Comparison of ENCODE assay signal across 18 cellular contexts in the genomic region with DNA sequence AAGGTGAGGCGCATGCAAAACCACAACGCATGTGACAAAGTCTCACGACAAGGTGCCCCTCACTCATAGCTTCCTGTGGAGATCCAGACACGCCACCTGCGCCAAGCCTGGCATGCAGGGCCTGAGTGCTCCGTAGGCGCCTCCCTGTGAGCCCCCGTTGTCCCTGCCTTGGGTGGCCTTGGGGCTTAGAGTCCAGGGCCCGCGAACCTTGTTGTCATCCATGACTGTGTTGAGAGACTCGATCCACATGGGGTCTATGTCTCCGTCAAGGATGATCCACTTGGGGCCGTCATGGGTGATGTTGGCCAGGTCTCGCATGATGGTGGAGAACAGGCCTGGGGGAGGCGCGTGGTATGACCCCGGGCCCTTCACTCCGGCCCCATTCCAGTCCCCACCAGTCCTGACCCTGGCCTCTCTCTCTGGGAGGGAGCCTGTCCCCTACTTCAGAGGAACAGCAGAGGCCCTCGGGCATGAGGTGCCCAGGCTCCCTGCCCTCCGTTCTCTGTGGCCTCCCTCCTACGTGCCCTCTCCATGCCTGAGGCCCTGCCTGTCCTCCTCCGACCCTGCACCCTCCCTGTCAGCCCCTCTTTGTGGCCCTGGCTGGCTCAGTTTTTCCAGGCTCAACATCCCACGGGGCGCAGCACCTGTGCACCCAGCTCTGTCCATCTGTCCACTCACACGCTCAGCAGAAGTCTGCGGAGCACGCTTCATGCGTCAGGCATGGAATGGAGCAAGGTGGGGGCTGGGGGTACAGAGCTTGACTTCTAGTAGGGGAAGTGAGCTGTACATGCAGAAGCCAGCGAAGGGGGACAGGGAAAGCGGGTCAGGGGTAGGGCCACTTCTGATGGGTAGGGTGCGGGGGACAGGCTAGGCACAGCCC.
"Had no signal": no experiment of that assay in that cellular context is flagged by ENCODE, and none has a peak within 500 bp of the region (broad histone marks: within the 10 kb centered on the region; RNA-seq: fewer than 3 reads in every experiment).

No MANE protein-coding gene starts in this region.

- H3K4me2 ChIP-seq: smooth muscle cell had no signal

- H3K4me3 ChIP-seq: esophagus muscularis mucosa, gastroesophageal sphincter, right atrium auricular region, smooth muscle cell, thoracic aorta, transverse colon had no signal

- DNase-seq: central memory CD4-positive, alpha-beta T cell; effector memory CD8-positive, alpha-beta T cell; foreskin fibroblast; immature natural killer cell; kidney glomerular epithelial cell; mammary epithelial cell; naive thymus-derived CD4-positive, alpha-beta T cell; nephron progenitor cell; stimulated activated CD4-positive, alpha-beta T cell treated with anti-CD3 and anti-CD28 coated beads, Interleukin-2, amount 100 ng/mL, for 48 hours; stimulated activated naive CD4-positive, alpha-beta T cell treated with Interleukin-2 at 50 U/mL for 16 hours; transverse colon had no signal

- ATAC-seq: effector memory CD8-positive, alpha-beta T cell; gastroesophageal sphincter; naive thymus-derived CD4-positive, alpha-beta T cell had no signal

- H3K27me3 ChIP-seq: gastroesophageal sphincter, right atrium auricular region, transverse colon had no signal

- H3K9me3 ChIP-seq: esophagus muscularis mucosa, gastroesophageal sphincter, neutrophil, right atrium auricular region, thoracic aorta, transverse colon had no signal

- H3K4me1 ChIP-seq: gastroesophageal sphincter, right atrium auricular region, transverse colon had no signal

- H3K27ac ChIP-seq: epithelial cell of prostate, esophagus muscularis mucosa, gastroesophageal sphincter, neutrophil, right atrium auricular region, thoracic aorta, transverse colon had no signal

- H3K36me3 ChIP-seq: esophagus muscularis mucosa, gastroesophageal sphincter, neutrophil, right atrium auricular region, thoracic aorta, transverse colon had no signal
